8 cellular contexts compared by ENCODE assay signal in genomic region chr2:130727286-130727924, GRCh38. TPM values are rescaled to one million over a fixed set of nuclear protein-coding genes. Genes with fewer than 3 reads are reported as not detected.
DNase-seq lines count a peak whose midpoint lies in the region; ATAC-seq and TF ChIP-seq lines count a peak whose summit lies in the region.

No MANE protein-coding gene starts in this region.

- H3K4me1 ChIP-seq in cardiac muscle cell (ENCODE audit: low read depth) (peaks cover 9% of the 10 kb centered on the region), tibial artery (peaks cover 0 to 22% (median 16%) of the 10 kb centered on the region in 4 donors)

- ATAC-seq in CD4-positive, alpha-beta T cell (ENCODE audit: poor library complexity): peak; percentile 91
- ATAC-seq in GM19467 (IDR thresholded peaks at IDR 0.05; ENCODE audit: unreplicated experiment): peak; percentile 93

- no peaks in the 10 kb centered on the region for H3K36me3 Mint-ChIP-seq in CD4-positive, alpha-beta T cell (ENCODE audit: low read depth)

- peaks cover 5% of the 10 kb centered on the region for H3K27me3 Mint-ChIP-seq in CD4-positive, alpha-beta T cell

- intact Hi-C loops in CD4-positive, alpha-beta T cell (cut with DNase I, micrococcal nuclease): loop anchor here in 1 of 2 experiments (5.0 to 10.0 kb wide), 4 partner anchors 353 to 543 kb away; partner anchors contain the start of genes FAM168B, IMP4, MZT2B and SMPD4
- intact Hi-C loops in tibial artery (cut with DNase I; ENCODE audit: low total_unique reads): no loop called here

- H3K27me3 ChIP-seq in CD4-positive, alpha-beta T cell (ENCODE audit: control insufficient read depth, insufficient read depth, low read length): no peaks in the 10 kb centered on the region
- H3K27me3 ChIP-seq in cardiac muscle cell: no peaks in the 10 kb centered on the region
- no peaks in the 10 kb centered on the region for H3K27me3 ChIP-seq in tibial artery

- TF ChIP-seq CTCF in CD4-positive, alpha-beta T cell (IDR thresholded peaks at IDR 0.05): no peak
- peak; percentile 6 for TF ChIP-seq CTCF in cardiac muscle cell (IDR thresholded peaks at IDR 0.05; ENCODE audit: low read depth, low read length)
- TF ChIP-seq CTCF in tibial artery (IDR thresholded peaks at IDR 0.05): no peak

- peak overlapping the region; percentile 62 for H3K27ac ChIP-seq in CD4-positive, alpha-beta T cell (ENCODE audit: low read depth, low read length)
- peak overlapping the region; percentile 66 for H3K27ac ChIP-seq in cardiac muscle cell
- peak overlapping the region; percentile 64 to 82 for H3K27ac ChIP-seq in tibial artery

- DNase-seq in CD4-positive, alpha-beta T cell: peak; percentile 77 to 89 (median 86)
- DNase-seq in HK-2 (ENCODE audit: unreplicated experiment): peak; percentile 75
- peak; percentile 91 for DNase-seq in SK-N-DZ (ENCODE audit: low spot score)
- DNase-seq in activated naive CD4-positive, alpha-beta T cell treated with anti-CD3 and anti-CD28 coated beads, Interleukin-2, amount 50 U/mL, for 16 hours: peak; percentile 85
- peak; percentile 85 to 96 for DNase-seq in cardiac muscle cell (ENCODE audit: low read depth in 1 of 2, low spot score in 1 of 2)
- peak; percentile 33 for DNase-seq in pons (ENCODE audit: low spot score)
- DNase-seq in tibial artery: peak; percentile 73 to 90

- H3K4me3 ChIP-seq in cardiac muscle cell (peak overlapping the region; percentile 34), tibial artery (peak overlapping the region; percentile 58 to 66)

- no peaks in the 10 kb centered on the region for H3K4me1 Mint-ChIP-seq in CD4-positive, alpha-beta T cell (ENCODE audit: low read depth)

- POLR2A ChIA-PET in CD4-positive, alpha-beta T cell (lab: Charles Lee): interaction anchor here (1.0 to 3.1 kb wide), 6 partner anchors 11 to 765 kb away, joined by 3 to 22 read pairs (median 6); partner anchors contain the start of genes FAM168B and IMP4

- H3K9me3 ChIP-seq in CD4-positive, alpha-beta T cell (ENCODE audit: control insufficient read depth, low read length): no peaks in the 10 kb centered on the region
- H3K9me3 ChIP-seq in cardiac muscle cell (ENCODE audit: low read depth): no peaks in the 10 kb centered on the region
- H3K9me3 ChIP-seq in tibial artery: no peaks in the 10 kb centered on the region

- H3K27ac Mint-ChIP-seq in CD4-positive, alpha-beta T cell: peak overlapping the region; percentile 90

- CTCF ChIA-PET in CD4-positive, alpha-beta T cell (lab: Charles Lee): interaction anchor here (1.3 kb wide), 1 partner anchor 70 kb away, joined by 3 read pairs; no protein-coding TSS in a partner anchor

- no peaks in the 10 kb centered on the region for H3K9me3 Mint-ChIP-seq in CD4-positive, alpha-beta T cell

- H3K4me3 Mint-ChIP-seq in CD4-positive, alpha-beta T cell: peak overlapping the region; percentile 88

- H3K36me3 ChIP-seq in cardiac muscle cell: no peaks in the 10 kb centered on the region
- H3K36me3 ChIP-seq in tibial artery: no peaks in the 10 kb centered on the region

RNA-seq across cellular contexts. Expression of gene GPR148, which starts 1.5 kb away (rescaled TPM):
- total RNA-seq in CD4-positive, alpha-beta T cell: not detected
- not detected in 2 replicates for polyA plus RNA-seq in SK-N-DZ (2014; cell fraction: cytosol; rRNA removed)
- polyA plus RNA-seq in SK-N-DZ (2014; cell fraction: nucleus; rRNA removed): not detected in 2 replicates
- total RNA-seq in cardiac muscle cell: 0.11 TPM in 1 of 2 replicates, not detected in the other
- polyA plus RNA-seq in cardiac muscle cell: 1.7 TPM in 1 of 2 replicates, not detected in the other

RNA-seq across cellular contexts. Expression of gene AMER3, which starts 27.9 kb away (rescaled TPM):
- total RNA-seq in CD4-positive, alpha-beta T cell: not detected
- polyA plus RNA-seq in SK-N-DZ (2014; cell fraction: cytosol; rRNA removed): 7.0 and 10.3 TPM in 2 replicates
- 3.8 and 5.1 TPM in 2 replicates for polyA plus RNA-seq in SK-N-DZ (2014; cell fraction: nucleus; rRNA removed)
- total RNA-seq in cardiac muscle cell: 0.25 and 1.2 TPM in 2 replicates
- 0.26 TPM in 1 of 2 replicates, not detected in the other for polyA plus RNA-seq in cardiac muscle cell

Comparison
In these comparisons a context has a peak if more than half of its experiments do, and no peak if none do; other contexts are left out.
1. Peak in every context shown above with its lines: DNase-seq, ATAC-seq, H3K4me3 ChIP-seq and H3K27ac ChIP-seq.
2. DNase-seq: peak in every context shown above with its lines; median percentile 91 in SK-N-DZ; 90 in cardiac muscle cell; 86 in CD4-positive, alpha-beta T cell; 85 in activated naive CD4-positive, alpha-beta T cell treated with anti-CD3 and anti-CD28 coated beads, Interleukin-2, amount 50 U/mL, for 16 hours; 82 in tibial artery; 75 in HK-2; 33 in pons.